ENCODE assay signal across 1 cellular context in genomic region chr6:109095036-109095820, GRCh38.
TF ChIP-seq lines count a peak whose summit lies in the region.

TSS of gene CEP57L1 (plus strand) at chr6:109095507. CDS start at chr6:109145222, 49,715 bp downstream.

TF ChIP-seq in SK-N-SH, 30 proteins besides CTCF, POLR2A, EP300 and RAD21 (continued from another document):
- no peak for TF ChIP-seq ZBTB33 (IDR thresholded peaks at IDR 0.05; ENCODE audit: borderline replicate concordance, low read depth)
- TF ChIP-seq GABPA (IDR thresholded peaks at IDR 0.05; ENCODE audit: low read depth) = peak; percentile 71
- peak; percentile 95 for TF ChIP-seq NRF1 (IDR thresholded peaks at IDR 0.05; ENCODE audit: low read depth, low read length)
- no peak for TF ChIP-seq JUND (IDR thresholded peaks at IDR 0.05)
- TF ChIP-seq RFX5 (IDR thresholded peaks at IDR 0.05; ENCODE audit: low read length) = no peak
- peak; percentile 24 for TF ChIP-seq CHD2 (IDR thresholded peaks at IDR 0.05; ENCODE audit: low read length, partially characterized antibody)
- no peak for TF ChIP-seq FOSL2 (IDR thresholded peaks at IDR 0.05; ENCODE audit: borderline replicate concordance, low read depth)
- no peak for TF ChIP-seq USF1 (IDR thresholded peaks at IDR 0.05; ENCODE audit: borderline replicate concordance, low read depth)
- no peak for TF ChIP-seq USF2 (IDR thresholded peaks at IDR 0.05; ENCODE audit: borderline replicate concordance, low read depth, low read length)
- TF ChIP-seq TCF12 (IDR thresholded peaks at IDR 0.05) = no peak
- TF ChIP-seq MAX (IDR thresholded peaks at IDR 0.05; ENCODE audit: low read depth) = peak; percentile 8; the same call in 1 of the 2 replicates
- no peak for TF ChIP-seq FOXJ3 (CRISPR knock-in tag; IDR thresholded peaks at IDR 0.05)
- 0 out of 2 replicates have a peak, but pooled peaks have one; percentile 11 for TF ChIP-seq ELF1 (IDR thresholded peaks at IDR 0.05)
TF ChIP-seq in SK-N-SH: peak in this region for 8.
